Comparison of ENCODE assay signal across 7 cellular contexts in genomic region chr6:10412948-10413849, GRCh38. TPM values are rescaled to one million over a fixed set of nuclear protein-coding genes. Genes with fewer than 3 reads are reported as not detected.
DNase-seq lines count a peak whose midpoint lies in the region; FAIRE-seq and TF ChIP-seq lines count a peak whose summit lies in the region.

No MANE protein-coding gene starts in this region.

- peaks cover 42 to 70% (median 60%) of the 10 kb centered on the region in 4 donors for H3K4me1 ChIP-seq in esophagus muscularis mucosa
- no peaks in the 10 kb centered on the region for H3K4me1 ChIP-seq in parathyroid adenoma

- TF ChIP-seq CTCF in GM12875 (IDR thresholded peaks at IDR 0.05; ENCODE audit: borderline replicate concordance, insufficient read depth, low read depth, low read length) (no peak), HFFc6 (IDR thresholded peaks at IDR 0.05) (no peak; the same call in 1 of the 2 replicates), esophagus muscularis mucosa (IDR thresholded peaks at IDR 0.05) (no peak), parathyroid adenoma (IDR thresholded peaks at IDR 0.05) (no peak)

- H3K27me3 ChIP-seq in esophagus muscularis mucosa (peaks cover 16 to 100% (median 82%) of the 10 kb centered on the region in 4 donors), parathyroid adenoma (ENCODE audit: control insufficient read depth, insufficient read depth, low read length) (peaks cover 40% of the 10 kb centered on the region)

- no peak for FAIRE-seq in RCC 7860 (lab: Jason Lieb, UNC)

- no peaks in the 10 kb centered on the region for H3K79me2 ChIP-seq in parathyroid adenoma

- H3K4me3 ChIP-seq in GM12875 (ENCODE audit: low read depth, low read length) (peak overlapping the region; percentile 77), esophagus muscularis mucosa (peak overlapping the region; percentile 62 to 78 (median 65)), parathyroid adenoma (ENCODE audit: low read depth, low read length) (peak overlapping the region; percentile 14)

- peaks cover 15% of the 10 kb centered on the region for H3K4me1 Mint-ChIP-seq in HFFc6 (ENCODE audit: low read depth)

- H2AFZ ChIP-seq in parathyroid adenoma, result peak overlapping the region; percentile 68

- H3K4me2 ChIP-seq in parathyroid adenoma (ENCODE audit: low read length), result peak overlapping the region; percentile 81

- H3K27ac ChIP-seq in esophagus muscularis mucosa (replicated peaks in 1 of 4) (peak overlapping the region; percentile 36 to 75 (median 56)), parathyroid adenoma (no peak overlapping the region)

- H3K36me3 Mint-ChIP-seq in HFFc6 (ENCODE audit: low read depth), result peaks cover 65% of the 10 kb centered on the region

- WGBS in esophagus muscularis mucosa, result 5% methylated on average over 42 of the region's 60 CpGs

- peaks cover 24% of the 10 kb centered on the region for H3K27me3 Mint-ChIP-seq in HFFc6 (ENCODE audit: insufficient read depth)

- no peak for TF ChIP-seq EP300 in esophagus muscularis mucosa (IDR thresholded peaks at IDR 0.05)

- TF ChIP-seq POLR2A in esophagus muscularis mucosa (IDR thresholded peaks at IDR 0.05; ENCODE audit: low read depth), result no peak

- no peak overlapping the region for H3K9ac ChIP-seq in parathyroid adenoma

- DNase-seq in HFFc6 (no peak), OCI-M1 (lab: John Stamatoyannopoulos, UW) (peak; percentile 68), esophagus muscularis mucosa (ENCODE audit: extremely low spot score) (no peak), GM19238 (ENCODE audit: insufficient read length, low spot score) (no peak), RCC 7860 (ENCODE audit: low spot score) (no peak)

- H3K36me3 ChIP-seq in esophagus muscularis mucosa (no peaks in the 10 kb centered on the region), parathyroid adenoma (ENCODE audit: control insufficient read depth, insufficient read depth, low read length) (no peaks in the 10 kb centered on the region)

- no peaks in the 10 kb centered on the region for H3K9me3 ChIP-seq in esophagus muscularis mucosa
- peaks cover 2% of the 10 kb centered on the region for H3K9me3 ChIP-seq in parathyroid adenoma (ENCODE audit: control insufficient read depth, low read length)

- H3K9me3 Mint-ChIP-seq in HFFc6, result peaks cover 10% of the 10 kb centered on the region

- intact Hi-C loops in esophagus muscularis mucosa (cut with DNase I), result no loop called here

- H3K27ac Mint-ChIP-seq in HFFc6, result peak overlapping the region; percentile 99

- peak overlapping the region; percentile 99 for H3K4me3 Mint-ChIP-seq in HFFc6

RNA-seq across cellular contexts. Expression of gene TFAP2A, which starts 1.7 kb away (rescaled TPM):
- total RNA-seq in HFFc6 (2021; fragmentation: NEBNext Ultra II Directional; extraction: Animal tissue kit (Norgen Biotek cat#: 25700)), result 10 to 100 TPM; 64.1 to 89.0 (median 83.8) TPM
- 1 to 10 TPM in 3 of 4 donors, under 1 TPM in 1; 0.69 to 3.0 (median 1.3) TPM for total RNA-seq in esophagus muscularis mucosa

Comparison
In these comparisons a context has a peak if more than half of its experiments do, and no peak if none do; other contexts are left out.
1. H3K4me3 ChIP-seq: peak in every context shown above with its lines; median percentile 77 in GM12875; 65 in esophagus muscularis mucosa; 14 in parathyroid adenoma.
2. RNA of gene TFAP2A, which starts 1.7 kb away (total RNA-seq): 64.1 to 89.0 TPM in HFFc6; 0.69 to 3.0 TPM in esophagus muscularis mucosa; every median in the first group is over 10 times any median in the second.